In genomic region chr2:203492965-203493364, GRCh38 we compare ENCODE assay signal across 17 cellular contexts. TPM values are rescaled to one million over a fixed set of nuclear protein-coding genes. Genes with fewer than 3 reads are reported as not detected.
DNase-seq lines count a peak whose midpoint lies in the region; ATAC-seq, FAIRE-seq and TF ChIP-seq lines count a peak whose summit lies in the region.
"Had no signal": no experiment of that assay in that cellular context is flagged by ENCODE, and none has a peak within 500 bp of the region (broad histone marks: within the 10 kb centered on the region; RNA-seq: fewer than 3 reads in every experiment).

No MANE protein-coding gene starts in this region.

- no peaks in the 10 kb centered on the region for H3K27me3 ChIP-seq in GM23248 (replicated peaks; ENCODE audit: insufficient read depth)
- no peaks in the 10 kb centered on the region for H3K27me3 ChIP-seq in bronchial epithelial cell (ENCODE audit: control insufficient read depth, insufficient read depth, low read length)
- H3K27me3 ChIP-seq: gastrocnemius medialis, SJSA1, transverse colon had no signal

- no peak for ATAC-seq in GM18511 (IDR thresholded peaks at IDR 0.05; ENCODE audit: unreplicated experiment)

- H3K36me3 Mint-ChIP-seq in activated T-cell treated with anti-CD3 and anti-CD28 coated beads, Interleukin-2, amount 50 U/mL, for 24 hours (ENCODE audit: low read depth): peaks cover 31% of the 10 kb centered on the region

- peak overlapping the region; percentile 44 for H3K27ac ChIP-seq in GM23248
- H3K27ac ChIP-seq: HL-60, parathyroid adenoma, SJSA1, transverse colon had no signal

- no peak overlapping the region for H3K9ac ChIP-seq in GM23248
- H3K9ac ChIP-seq: parathyroid adenoma had no signal

- H3K79me2 ChIP-seq in GM23248 (ENCODE audit: insufficient read depth): peaks cover 100% of the 10 kb centered on the region
- H3K79me2 ChIP-seq: parathyroid adenoma had no signal

- H2AFZ ChIP-seq in GM23248: no peak overlapping the region
- H2AFZ ChIP-seq: parathyroid adenoma had no signal

- H3K27ac Mint-ChIP-seq in activated T-cell treated with anti-CD3 and anti-CD28 coated beads, Interleukin-2, amount 50 U/mL, for 24 hours: peak overlapping the region; percentile 10

- H3K4me3 ChIP-seq in GM23248: no peak overlapping the region
- H3K4me3 ChIP-seq in bronchial epithelial cell (ENCODE audit: low read depth, low read length): no peak overlapping the region
- no peak overlapping the region for H3K4me3 ChIP-seq in retinal pigment epithelial cell (ENCODE audit: low read length)
- H3K4me3 ChIP-seq: gastrocnemius medialis, SJSA1, transverse colon had no signal

- in situ Hi-C loops in GM23248 (cut with MboI): loop anchor here (25.0 kb wide), 1 partner anchor 319 kb away; no protein-coding TSS in a partner anchor
- in situ Hi-C loops in G401 (cut with HindIII; ENCODE audit: low sequenced_read_pairs): no loop called here

- H3K9me3 ChIP-seq in GM23248 (ENCODE audit: low read depth): no peaks in the 10 kb centered on the region
- H3K9me3 ChIP-seq: gastrocnemius medialis, SJSA1, transverse colon had no signal

- H3K4me1 ChIP-seq in GM23248 (ENCODE audit: insufficient read depth): peaks cover 56% of the 10 kb centered on the region
- H3K4me1 ChIP-seq: parathyroid adenoma, SJSA1 had no signal

- peaks cover 75% of the 10 kb centered on the region for H3F3A ChIP-seq in GM23248 (ENCODE audit: insufficient read depth)

- peak overlapping the region; percentile 7 for H3K4me2 ChIP-seq in GM23248 (ENCODE audit: unreplicated experiment)

- H3K4me1 Mint-ChIP-seq in activated T-cell treated with anti-CD3 and anti-CD28 coated beads, Interleukin-2, amount 50 U/mL, for 24 hours (ENCODE audit: low read depth): peaks cover 19% of the 10 kb centered on the region

- no peak for DNase-seq in activated T-cell treated with anti-CD3 and anti-CD28 coated beads, Interleukin-2, amount 50 U/mL, for 24 hours
- no peak for DNase-seq in activated T-cell treated with anti-CD3 and anti-CD28 coated beads, Interleukin-2, amount 50 U/mL, for 1 hour
- peak; percentile 57 for DNase-seq in GM23248
- peak; percentile 20 for DNase-seq in bronchial epithelial cell (ENCODE audit: low read depth)
- peak; percentile 20 for DNase-seq in retinal pigment epithelial cell (ENCODE audit: low read depth)
- no peak for DNase-seq in foreskin melanocyte
- DNase-seq in G401 (ENCODE audit: low spot score): no peak
- DNase-seq: anterior cingulate cortex; gastrocnemius medialis; NCI-H2107; stimulated activated CD4-positive, alpha-beta T cell treated with anti-CD3 and anti-CD28 coated beads, Interleukin-15, amount 100 ng/mL, for 24 hours; transverse colon had no signal

- peaks cover 66% of the 10 kb centered on the region for H3K36me3 ChIP-seq in GM23248 (ENCODE audit: low read depth)
- peaks cover 4% of the 10 kb centered on the region for H3K36me3 ChIP-seq in bronchial epithelial cell (ENCODE audit: control insufficient read depth, insufficient read depth, low read length)

- H3K9me2 ChIP-seq in GM23248 (ENCODE audit: insufficient read depth): no peaks in the 10 kb centered on the region

- no peak for FAIRE-seq in bronchial epithelial cell (lab: Jason Lieb, UNC)
- FAIRE-seq: keratinocyte had no signal

- no peaks in the 10 kb centered on the region for H3K27me3 Mint-ChIP-seq in activated T-cell treated with anti-CD3 and anti-CD28 coated beads, Interleukin-2, amount 50 U/mL, for 24 hours

- no peak overlapping the region for H3K4me3 Mint-ChIP-seq in activated T-cell treated with anti-CD3 and anti-CD28 coated beads, Interleukin-2, amount 50 U/mL, for 24 hours

- H4K20me1 ChIP-seq in GM23248 (ENCODE audit: insufficient read depth): peaks cover 16% of the 10 kb centered on the region; the same call in 1 of the 2 replicates

- TF ChIP-seq CTCF in bronchial epithelial cell (IDR thresholded peaks at IDR 0.05; ENCODE audit: insufficient read depth, low read length, severe bottlenecking) (no peak), retinal pigment epithelial cell (conservative IDR thresholded peaks at IDR 0.05; ENCODE audit: low read depth, low read length) (no peak)

- H3K9me3 Mint-ChIP-seq in activated T-cell treated with anti-CD3 and anti-CD28 coated beads, Interleukin-2, amount 50 U/mL, for 24 hours: no peaks in the 10 kb centered on the region

- 54 to 65% methylated on average over 2 of the region's 2 CpGs for WGBS in GM23248 (ENCODE audit: low coverage in 1 of 2, low lambda C conversion rate in 2 of 2, missing lambda C conversion rate in 2 of 2), 2 experiments

RNA-seq across cellular contexts. Expression of gene RAPH1, which starts 42.1 kb away (rescaled TPM):
- 83.9 and 144 TPM in 2 replicates for total RNA-seq in GM23248 (2014; rRNA removed; shearing (Covaris generic))
- 36.9 and 38.8 TPM in 2 replicates for polyA plus RNA-seq in GM23248 (2016; fragmentation: Nextera tagmentation; extraction: Ambion mirVana)
- total RNA-seq in bronchial epithelial cell: 15.3 and 19.5 TPM in 2 replicates
- 2.8 and 4.4 TPM in 2 replicates for total RNA-seq in G401 (2014; rRNA removed; shearing (Covaris generic))

Comparison
In these comparisons a context has a peak if more than half of its experiments do, and no peak if none do; other contexts are left out.
1. DNase-seq: peak in GM23248 (single experiment), bronchial epithelial cell (single experiment) and retinal pigment epithelial cell (single experiment); none in activated T-cell treated with anti-CD3 and anti-CD28 coated beads, Interleukin-2, amount 50 U/mL, for 24 hours (single experiment), activated T-cell treated with anti-CD3 and anti-CD28 coated beads, Interleukin-2, amount 50 U/mL, for 1 hour (single experiment), foreskin melanocyte (single experiment) and G401 (single experiment).